1 cellular context compared by ENCODE assay signal in the genomic region with DNA sequence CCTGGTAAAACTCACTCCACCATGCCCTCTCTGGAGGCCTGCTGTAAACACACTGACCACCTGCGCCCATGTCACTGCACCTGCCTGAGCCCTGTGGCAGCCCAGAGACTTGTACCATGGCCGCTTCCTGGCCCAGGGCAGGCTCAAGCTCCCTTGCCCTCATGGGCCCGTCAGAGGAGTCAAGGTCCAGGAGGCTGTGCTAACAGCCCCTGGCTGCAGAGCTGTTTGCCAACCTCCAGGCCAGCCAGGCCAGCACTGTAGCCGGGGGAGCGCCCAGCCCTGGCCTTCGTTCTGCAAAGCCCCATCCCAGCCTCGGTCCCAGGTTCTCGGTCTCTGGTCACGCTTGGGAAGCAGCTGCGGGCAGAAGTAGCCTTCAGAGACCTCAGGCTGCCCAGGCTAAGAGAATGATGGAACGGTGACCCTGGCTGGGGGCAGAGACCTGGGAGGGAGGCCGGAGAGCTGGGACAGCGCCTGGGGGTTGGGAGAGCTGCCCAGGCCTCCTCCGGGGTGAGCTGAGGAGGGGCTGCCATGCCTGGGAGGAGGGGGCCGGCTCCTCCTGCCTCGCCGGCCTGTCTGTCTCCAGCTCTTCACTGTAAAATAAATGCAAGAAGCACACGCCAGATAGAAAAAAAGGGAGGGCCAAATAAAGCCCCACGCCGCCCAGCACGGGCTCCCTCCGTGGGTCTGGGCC.
TF ChIP-seq lines count a peak whose summit lies in the region.

No MANE protein-coding gene starts in this region.

TF ChIP-seq in HepG2, 621 proteins besides CTCF, POLR2A, EP300 and RAD21 (continued from another document and continues in another):
- TF ChIP-seq, protein P1, sequence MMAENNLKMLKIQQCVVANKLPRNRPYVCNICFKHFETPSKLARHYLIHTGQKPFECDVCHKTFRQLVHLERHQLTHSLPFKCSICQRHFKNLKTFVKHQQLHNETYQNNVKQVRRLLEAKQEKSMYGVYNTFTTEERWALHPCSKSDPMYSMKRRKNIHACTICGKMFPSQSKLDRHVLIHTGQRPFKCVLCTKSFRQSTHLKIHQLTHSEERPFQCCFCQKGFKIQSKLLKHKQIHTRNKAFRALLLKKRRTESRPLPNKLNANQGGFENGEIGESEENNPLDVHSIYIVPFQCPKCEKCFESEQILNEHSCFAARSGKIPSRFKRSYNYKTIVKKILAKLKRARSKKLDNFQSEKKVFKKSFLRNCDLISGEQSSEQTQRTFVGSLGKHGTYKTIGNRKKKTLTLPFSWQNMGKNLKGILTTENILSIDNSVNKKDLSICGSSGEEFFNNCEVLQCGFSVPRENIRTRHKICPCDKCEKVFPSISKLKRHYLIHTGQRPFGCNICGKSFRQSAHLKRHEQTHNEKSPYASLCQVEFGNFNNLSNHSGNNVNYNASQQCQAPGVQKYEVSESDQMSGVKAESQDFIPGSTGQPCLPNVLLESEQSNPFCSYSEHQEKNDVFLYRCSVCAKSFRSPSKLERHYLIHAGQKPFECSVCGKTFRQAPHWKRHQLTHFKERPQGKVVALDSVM (CRISPR knock-in tag; IDR thresholded peaks at IDR 0.05) = peak; percentile 62; the same call in 1 of the 2 replicates
- TF ChIP-seq NPAS2 (CRISPR knock-in tag; IDR thresholded peaks at IDR 0.05; ENCODE audit: borderline replicate concordance) (no peak), KDM5B (CRISPR knock-in tag; IDR thresholded peaks at IDR 0.05; ENCODE audit: borderline replicate concordance) (no peak), SNRNP70 (IDR thresholded peaks at IDR 0.05; ENCODE audit: low read depth, low read length) (no peak), TRIM24 (CRISPR knock-in tag; IDR thresholded peaks at IDR 0.05) (no peak), NFE2 (CRISPR knock-in tag; IDR thresholded peaks at IDR 0.05) (no peak), ZNF225 (CRISPR knock-in tag; IDR thresholded peaks at IDR 0.05) (peak; percentile 71; the same call in 1 of the 2 replicates), ZNF205 (CRISPR knock-in tag; IDR thresholded peaks at IDR 0.05) (no peak), SIN3B (IDR thresholded peaks at IDR 0.05; ENCODE audit: low read length) (no peak), NR1H2 (CRISPR knock-in tag; IDR thresholded peaks at IDR 0.05; ENCODE audit: borderline replicate concordance, low read depth) (no peak), ZNF792 (CRISPR knock-in tag; IDR thresholded peaks at IDR 0.05) (no peak), KMT2B (CRISPR knock-in tag; IDR thresholded peaks at IDR 0.05) (peak; percentile 36; the same call in 1 of the 2 replicates), THAP11 (CRISPR knock-in tag; IDR thresholded peaks at IDR 0.05) (peak; percentile 19; the same call in 1 of the 2 replicates), ZFY (CRISPR knock-in tag; IDR thresholded peaks at IDR 0.05) (peak; percentile 72), TGIF2 (CRISPR knock-in tag; IDR thresholded peaks at IDR 0.05) (0 out of 2 replicates have a peak, but pooled peaks have one; percentile 18), ZNF326 (CRISPR knock-in tag; IDR thresholded peaks at IDR 0.05; ENCODE audit: borderline replicate concordance) (no peak), FOXA3 (CRISPR knock-in tag; IDR thresholded peaks at IDR 0.05) (peak; percentile 51; the same call in 1 of the 2 replicates), KMT2A (CRISPR knock-in tag; IDR thresholded peaks at IDR 0.05) (no peak; the same call in 1 of the 2 replicates), ZFX (CRISPR knock-in tag; IDR thresholded peaks at IDR 0.05; ENCODE audit: low read depth) (peak; percentile 79), ZNF12 (CRISPR knock-in tag; IDR thresholded peaks at IDR 0.05) (0 out of 2 replicates have a peak, but pooled peaks have one; percentile 20), ZNF251 (CRISPR knock-in tag; IDR thresholded peaks at IDR 0.05) (no peak), NR2F6 (IDR thresholded peaks at IDR 0.05) (no peak), NR2F6 (CRISPR knock-in tag; IDR thresholded peaks at IDR 0.05) (0 out of 2 replicates have a peak, but pooled peaks have one; percentile 27), ZNF883 (CRISPR knock-in tag; IDR thresholded peaks at IDR 0.05; ENCODE audit: not compliant biosample characterization) (peak; percentile 3)
- TF ChIP-seq, protein P2, sequence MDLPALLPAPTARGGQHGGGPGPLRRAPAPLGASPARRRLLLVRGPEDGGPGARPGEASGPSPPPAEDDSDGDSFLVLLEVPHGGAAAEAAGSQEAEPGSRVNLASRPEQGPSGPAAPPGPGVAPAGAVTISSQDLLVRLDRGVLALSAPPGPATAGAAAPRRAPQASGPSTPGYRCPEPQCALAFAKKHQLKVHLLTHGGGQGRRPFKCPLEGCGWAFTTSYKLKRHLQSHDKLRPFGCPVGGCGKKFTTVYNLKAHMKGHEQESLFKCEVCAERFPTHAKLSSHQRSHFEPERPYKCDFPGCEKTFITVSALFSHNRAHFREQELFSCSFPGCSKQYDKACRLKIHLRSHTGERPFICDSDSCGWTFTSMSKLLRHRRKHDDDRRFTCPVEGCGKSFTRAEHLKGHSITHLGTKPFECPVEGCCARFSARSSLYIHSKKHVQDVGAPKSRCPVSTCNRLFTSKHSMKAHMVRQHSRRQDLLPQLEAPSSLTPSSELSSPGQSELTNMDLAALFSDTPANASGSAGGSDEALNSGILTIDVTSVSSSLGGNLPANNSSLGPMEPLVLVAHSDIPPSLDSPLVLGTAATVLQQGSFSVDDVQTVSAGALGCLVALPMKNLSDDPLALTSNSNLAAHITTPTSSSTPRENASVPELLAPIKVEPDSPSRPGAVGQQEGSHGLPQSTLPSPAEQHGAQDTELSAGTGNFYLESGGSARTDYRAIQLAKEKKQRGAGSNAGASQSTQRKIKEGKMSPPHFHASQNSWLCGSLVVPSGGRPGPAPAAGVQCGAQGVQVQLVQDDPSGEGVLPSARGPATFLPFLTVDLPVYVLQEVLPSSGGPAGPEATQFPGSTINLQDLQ (CRISPR knock-in tag; IDR thresholded peaks at IDR 0.05) = no peak
- TF ChIP-seq, protein P3, sequence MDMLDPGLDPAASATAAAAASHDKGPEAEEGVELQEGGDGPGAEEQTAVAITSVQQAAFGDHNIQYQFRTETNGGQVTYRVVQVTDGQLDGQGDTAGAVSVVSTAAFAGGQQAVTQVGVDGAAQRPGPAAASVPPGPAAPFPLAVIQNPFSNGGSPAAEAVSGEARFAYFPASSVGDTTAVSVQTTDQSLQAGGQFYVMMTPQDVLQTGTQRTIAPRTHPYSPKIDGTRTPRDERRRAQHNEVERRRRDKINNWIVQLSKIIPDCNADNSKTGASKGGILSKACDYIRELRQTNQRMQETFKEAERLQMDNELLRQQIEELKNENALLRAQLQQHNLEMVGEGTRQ (IDR thresholded peaks at IDR 0.05; ENCODE audit: low read depth, low read length) = no peak
- TF ChIP-seq, protein P3 (CRISPR knock-in tag; IDR thresholded peaks at IDR 0.05; ENCODE audit: borderline replicate concordance) = no peak
- TF ChIP-seq, protein P4, sequence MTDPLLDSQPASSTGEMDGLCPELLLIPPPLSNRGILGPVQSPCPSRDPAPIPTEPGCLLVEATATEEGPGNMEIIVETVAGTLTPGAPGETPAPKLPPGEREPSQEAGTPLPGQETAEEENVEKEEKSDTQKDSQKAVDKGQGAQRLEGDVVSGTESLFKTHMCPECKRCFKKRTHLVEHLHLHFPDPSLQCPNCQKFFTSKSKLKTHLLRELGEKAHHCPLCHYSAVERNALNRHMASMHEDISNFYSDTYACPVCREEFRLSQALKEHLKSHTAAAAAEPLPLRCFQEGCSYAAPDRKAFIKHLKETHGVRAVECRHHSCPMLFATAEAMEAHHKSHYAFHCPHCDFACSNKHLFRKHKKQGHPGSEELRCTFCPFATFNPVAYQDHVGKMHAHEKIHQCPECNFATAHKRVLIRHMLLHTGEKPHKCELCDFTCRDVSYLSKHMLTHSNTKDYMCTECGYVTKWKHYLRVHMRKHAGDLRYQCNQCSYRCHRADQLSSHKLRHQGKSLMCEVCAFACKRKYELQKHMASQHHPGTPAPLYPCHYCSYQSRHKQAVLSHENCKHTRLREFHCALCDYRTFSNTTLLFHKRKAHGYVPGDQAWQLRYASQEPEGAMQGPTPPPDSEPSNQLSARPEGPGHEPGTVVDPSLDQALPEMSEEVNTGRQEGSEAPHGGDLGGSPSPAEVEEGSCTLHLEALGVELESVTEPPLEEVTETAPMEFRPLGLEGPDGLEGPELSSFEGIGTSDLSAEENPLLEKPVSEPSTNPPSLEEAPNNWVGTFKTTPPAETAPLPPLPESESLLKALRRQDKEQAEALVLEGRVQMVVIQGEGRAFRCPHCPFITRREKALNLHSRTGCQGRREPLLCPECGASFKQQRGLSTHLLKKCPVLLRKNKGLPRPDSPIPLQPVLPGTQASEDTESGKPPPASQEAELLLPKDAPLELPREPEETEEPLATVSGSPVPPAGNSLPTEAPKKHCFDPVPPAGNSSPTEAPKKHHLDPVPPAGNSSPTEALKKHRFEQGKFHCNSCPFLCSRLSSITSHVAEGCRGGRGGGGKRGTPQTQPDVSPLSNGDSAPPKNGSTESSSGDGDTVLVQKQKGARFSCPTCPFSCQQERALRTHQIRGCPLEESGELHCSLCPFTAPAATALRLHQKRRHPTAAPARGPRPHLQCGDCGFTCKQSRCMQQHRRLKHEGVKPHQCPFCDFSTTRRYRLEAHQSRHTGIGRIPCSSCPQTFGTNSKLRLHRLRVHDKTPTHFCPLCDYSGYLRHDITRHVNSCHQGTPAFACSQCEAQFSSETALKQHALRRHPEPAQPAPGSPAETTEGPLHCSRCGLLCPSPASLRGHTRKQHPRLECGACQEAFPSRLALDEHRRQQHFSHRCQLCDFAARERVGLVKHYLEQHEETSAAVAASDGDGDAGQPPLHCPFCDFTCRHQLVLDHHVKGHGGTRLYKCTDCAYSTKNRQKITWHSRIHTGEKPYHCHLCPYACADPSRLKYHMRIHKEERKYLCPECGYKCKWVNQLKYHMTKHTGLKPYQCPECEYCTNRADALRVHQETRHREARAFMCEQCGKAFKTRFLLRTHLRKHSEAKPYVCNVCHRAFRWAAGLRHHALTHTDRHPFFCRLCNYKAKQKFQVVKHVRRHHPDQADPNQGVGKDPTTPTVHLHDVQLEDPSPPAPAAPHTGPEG (CRISPR knock-in tag; IDR thresholded peaks at IDR 0.05) = no peak
- TF ChIP-seq, protein P5, sequence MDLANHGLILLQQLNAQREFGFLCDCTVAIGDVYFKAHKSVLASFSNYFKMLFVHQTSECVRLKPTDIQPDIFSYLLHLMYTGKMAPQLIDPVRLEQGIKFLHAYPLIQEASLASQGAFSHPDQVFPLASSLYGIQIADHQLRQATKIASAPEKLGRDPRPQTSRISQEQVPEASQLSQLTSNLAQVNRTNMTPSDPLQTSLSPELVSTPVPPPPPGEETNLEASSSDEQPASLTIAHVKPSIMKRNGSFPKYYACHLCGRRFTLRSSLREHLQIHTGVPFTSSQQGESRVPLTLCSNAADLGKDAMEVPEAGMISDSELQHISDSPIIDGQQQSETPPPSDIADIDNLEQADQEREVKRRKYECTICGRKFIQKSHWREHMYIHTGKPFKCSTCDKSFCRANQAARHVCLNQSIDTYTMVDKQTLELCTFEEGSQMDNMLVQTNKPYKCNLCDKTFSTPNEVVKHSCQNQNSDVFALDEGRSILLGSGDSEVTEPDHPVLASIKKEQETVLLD (CRISPR knock-in tag; IDR thresholded peaks at IDR 0.05; ENCODE audit: low read depth) = 0 out of 2 replicates have a peak, but pooled peaks have one; percentile 26
- TF ChIP-seq, protein P6, sequence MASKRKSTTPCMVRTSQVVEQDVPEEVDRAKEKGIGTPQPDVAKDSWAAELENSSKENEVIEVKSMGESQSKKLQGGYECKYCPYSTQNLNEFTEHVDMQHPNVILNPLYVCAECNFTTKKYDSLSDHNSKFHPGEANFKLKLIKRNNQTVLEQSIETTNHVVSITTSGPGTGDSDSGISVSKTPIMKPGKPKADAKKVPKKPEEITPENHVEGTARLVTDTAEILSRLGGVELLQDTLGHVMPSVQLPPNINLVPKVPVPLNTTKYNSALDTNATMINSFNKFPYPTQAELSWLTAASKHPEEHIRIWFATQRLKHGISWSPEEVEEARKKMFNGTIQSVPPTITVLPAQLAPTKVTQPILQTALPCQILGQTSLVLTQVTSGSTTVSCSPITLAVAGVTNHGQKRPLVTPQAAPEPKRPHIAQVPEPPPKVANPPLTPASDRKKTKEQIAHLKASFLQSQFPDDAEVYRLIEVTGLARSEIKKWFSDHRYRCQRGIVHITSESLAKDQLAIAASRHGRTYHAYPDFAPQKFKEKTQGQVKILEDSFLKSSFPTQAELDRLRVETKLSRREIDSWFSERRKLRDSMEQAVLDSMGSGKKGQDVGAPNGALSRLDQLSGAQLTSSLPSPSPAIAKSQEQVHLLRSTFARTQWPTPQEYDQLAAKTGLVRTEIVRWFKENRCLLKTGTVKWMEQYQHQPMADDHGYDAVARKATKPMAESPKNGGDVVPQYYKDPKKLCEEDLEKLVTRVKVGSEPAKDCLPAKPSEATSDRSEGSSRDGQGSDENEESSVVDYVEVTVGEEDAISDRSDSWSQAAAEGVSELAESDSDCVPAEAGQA (IDR thresholded peaks at IDR 0.05; ENCODE audit: low read depth) = no peak
- TF ChIP-seq, protein P6 (CRISPR knock-in tag; IDR thresholded peaks at IDR 0.05; ENCODE audit: borderline replicate concordance) = no peak
